Comparison of ENCODE assay signal across 13 cellular contexts in the genomic region with DNA sequence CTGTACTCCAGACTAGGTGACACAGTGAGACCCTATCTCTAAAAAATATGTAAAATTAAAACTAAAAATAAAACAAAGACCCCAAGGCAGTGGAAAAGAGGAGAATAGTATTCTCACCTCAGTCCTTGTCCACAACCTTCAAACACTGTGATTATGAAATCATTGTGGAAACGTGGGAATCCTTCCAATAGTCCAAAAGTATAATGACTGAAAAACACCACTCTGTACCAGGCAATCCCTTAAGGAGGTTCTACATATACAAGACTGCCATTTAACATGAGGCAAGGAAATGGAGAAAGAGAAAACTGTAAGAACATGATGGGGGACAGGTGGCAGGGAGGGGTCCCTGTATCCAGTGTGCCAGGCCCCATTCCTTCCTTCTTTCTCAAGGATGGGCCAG.
A peak's percentile ranks its signal among the peaks of the same experiment; 100 is the strongest.
DNase-seq lines count a peak whose midpoint lies in the region; ATAC-seq and TF ChIP-seq lines count a peak whose summit lies in the region.
"Had no signal": no experiment of that assay in that cellular context is flagged by ENCODE, and none has a peak within 500 bp of the region (broad histone marks: within the 10 kb centered on the region; RNA-seq: fewer than 3 reads in every experiment).

No MANE protein-coding gene starts in this region.

- DNase-seq in Right ventricle myocardium inferior (ENCODE audit: missing footprints) (no peak), cardiac septum (ENCODE audit: low spot score) (no peak), iris pigment epithelial cell (ENCODE audit: low read depth) (peak; percentile 39), omental fat pad (ENCODE audit: low spot score) (no peak), SW 1271 (lab: John Stamatoyannopoulos, UW) (no peak), NCI-H1694 treated with DMSO at 0.1 percent for 48 hours (lab: John Stamatoyannopoulos, UW) (no peak)
- DNase-seq: 8988T; CD8-positive, alpha-beta memory T cell; DMS79; NCI-H1105 treated with DMSO at 0.1 percent for 48 hours; NCI-H187 had no signal

- intact Hi-C loops in Right ventricle myocardium inferior (cut with DNase I), result no loop called here
- intact Hi-C loops in cardiac septum (cut with DNase I), result no loop called here

- no peak for TF ChIP-seq CTCF in omental fat pad (IDR thresholded peaks at IDR 0.05)

- ATAC-seq in Right ventricle myocardium inferior (peak; percentile 51), omental fat pad (ENCODE audit: low FRiP score) (peak; percentile 66), GM21528 (IDR thresholded peaks at IDR 0.05; ENCODE audit: low FRiP score, unreplicated experiment) (no peak), HG02938 (IDR thresholded peaks at IDR 0.05; ENCODE audit: unreplicated experiment) (no peak)

Comparison
In these comparisons a context has a peak if more than half of its experiments do, and no peak if none do; other contexts are left out.
1. ATAC-seq: peak in Right ventricle myocardium inferior (single experiment) and omental fat pad (single experiment); none in GM21528 (single experiment) and HG02938 (single experiment).